Comparison of ENCODE assay signal across 8 cellular contexts in genomic region chr1:2414297-2414958, GRCh38. TPM values are rescaled to one million over a fixed set of nuclear protein-coding genes. Genes with fewer than 3 reads are reported as not detected.
A peak's percentile ranks its signal among the peaks of the same experiment; 100 is the strongest.
DNase-seq lines count a peak whose midpoint lies in the region; ATAC-seq and TF ChIP-seq lines count a peak whose summit lies in the region.

No MANE protein-coding gene starts in this region.

- H3K27ac ChIP-seq in endodermal cell (ENCODE audit: low read depth, low read length) = no peak overlapping the region

- H3K27me3 ChIP-seq in endodermal cell (ENCODE audit: control insufficient read depth, insufficient read depth, low read length, poor library complexity, severe bottlenecking) = no peaks in the 10 kb centered on the region

- H3K4me3 Mint-ChIP-seq in HFFc6 = peak overlapping the region; percentile 79
- H3K4me3 Mint-ChIP-seq in endodermal cell = peak overlapping the region; percentile 77

- no peaks in the 10 kb centered on the region for H3K9me3 ChIP-seq in endodermal cell (ENCODE audit: control insufficient read depth, low read length)

- 10 to 12% methylated on average over 12 to 25 of the region's 25 CpGs for WGBS in endodermal cell (ENCODE audit: insufficient coverage in 1 of 2, insufficient read length in 1 of 2), 2 experiments

- peak in 12 of 14 donors; percentile 1 to 73 (median 56) for DNase-seq in C1 segment of cervical spinal cord (lab: John Stamatoyannopoulos, UW)
- DNase-seq in HFFc6 = peak; percentile 51
- DNase-seq in NOMO-1 treated with DMSO at 0.1 percent for 48 hours (lab: John Stamatoyannopoulos, UW; ENCODE audit: unreplicated experiment) = peak; percentile 51
- DNase-seq in activated CD8-positive, alpha-beta memory T cell treated with anti-CD3 and anti-CD28 coated beads for 48 hours (ENCODE audit: low read depth in 2 of 3, low spot score in 2 of 3) = peak; percentile 62 to 72 (median 64)
- DNase-seq in endodermal cell = peak; percentile 91
- peak; percentile 56 for DNase-seq in midbrain (lab: John Stamatoyannopoulos, UW)
- peak; percentile 63 to 77 for DNase-seq in stimulated activated CD8-positive, alpha-beta memory T cell treated with anti-CD3 and anti-CD28 coated beads, Interleukin-2, amount 100 ng/mL, for 48 hours (ENCODE audit: low read depth in 2 of 2)

- TF ChIP-seq CTCF in HFFc6 (IDR thresholded peaks at IDR 0.05) = peak; percentile 94
- peak; percentile 96 for TF ChIP-seq CTCF in endodermal cell (conservative IDR thresholded peaks at IDR 0.05)

- H3K9ac ChIP-seq in endodermal cell (ENCODE audit: extremely low read depth, low read length, poor library complexity, severe bottlenecking) = no peak overlapping the region

- H3K36me3 ChIP-seq in endodermal cell (ENCODE audit: control insufficient read depth, insufficient read depth, low read length) = peaks cover 3% of the 10 kb centered on the region

- no peaks in the 10 kb centered on the region for H3K36me3 Mint-ChIP-seq in HFFc6 (ENCODE audit: low read depth)
- H3K36me3 Mint-ChIP-seq in endodermal cell (ENCODE audit: low read depth) = peaks cover 3% of the 10 kb centered on the region

- H3K4me1 Mint-ChIP-seq in HFFc6 (ENCODE audit: low read depth) = peaks cover 12% of the 10 kb centered on the region
- H3K4me1 Mint-ChIP-seq in endodermal cell = peaks cover 11% of the 10 kb centered on the region

- H3K27ac Mint-ChIP-seq in HFFc6 (peak overlapping the region; percentile 71), endodermal cell (peak overlapping the region; percentile 85)

- H3K9me3 Mint-ChIP-seq in HFFc6 = no peaks in the 10 kb centered on the region
- no peaks in the 10 kb centered on the region for H3K9me3 Mint-ChIP-seq in endodermal cell

- H3K4me1 ChIP-seq in endodermal cell (ENCODE audit: control insufficient read depth, insufficient read depth, low read length) = peaks cover 5% of the 10 kb centered on the region

- peak overlapping the region; percentile 53 for H3K4me3 ChIP-seq in endodermal cell (ENCODE audit: low read length)

- ATAC-seq in HG03520 (IDR thresholded peaks at IDR 0.05; ENCODE audit: unreplicated experiment) = no peak

- peaks cover 11% of the 10 kb centered on the region for H3K27me3 Mint-ChIP-seq in HFFc6 (ENCODE audit: insufficient read depth)
- H3K27me3 Mint-ChIP-seq in endodermal cell (ENCODE audit: insufficient read depth) = peaks cover 15% of the 10 kb centered on the region

RNA-seq across cellular contexts. Expression of gene PEX10, which starts 2.1 kb away (rescaled TPM):
- 10 to 100 TPM; 25.4 to 29.8 (median 26.4) TPM for total RNA-seq in HFFc6 (2021; fragmentation: NEBNext Ultra II Directional; extraction: Animal tissue kit (Norgen Biotek cat#: 25700))
- 10 to 100 TPM; 35.6 TPM for total RNA-seq in endodermal cell
- 25.1 TPM for polyA plus RNA-seq in endodermal cell (2013, experiment 1 of 2)
- 23.8 TPM for polyA plus RNA-seq in endodermal cell (2013, experiment 2 of 2)

RNA-seq across cellular contexts. Expression of gene RER1, which starts 22.8 kb away (rescaled TPM):
- 100 to 1,000 TPM; 254 to 303 (median 283) TPM for total RNA-seq in HFFc6 (2021; fragmentation: NEBNext Ultra II Directional; extraction: Animal tissue kit (Norgen Biotek cat#: 25700))
- 100 to 1,000 TPM; 114 TPM for total RNA-seq in endodermal cell
- polyA plus RNA-seq in endodermal cell (2013, experiment 1 of 2) = 68.8 TPM
- 63.1 TPM for polyA plus RNA-seq in endodermal cell (2013, experiment 2 of 2)

RNA-seq across cellular contexts. Expression of gene MORN1, which starts 23.1 kb away (rescaled TPM):
- 1 to 10 TPM; 5.3 to 8.9 (median 6.9) TPM for total RNA-seq in HFFc6 (2021; fragmentation: NEBNext Ultra II Directional; extraction: Animal tissue kit (Norgen Biotek cat#: 25700))
- 10 to 100 TPM; 21.3 to 24.9 TPM for total RNA-seq in endodermal cell
- 10.8 TPM for polyA plus RNA-seq in endodermal cell (2013, experiment 1 of 2)
- polyA plus RNA-seq in endodermal cell (2013, experiment 2 of 2) = 8.9 TPM
